ENCODE assay signal across 17 cellular contexts in genomic region chr17:60345233-60345632, GRCh38. TPM values are rescaled to one million over a fixed set of nuclear protein-coding genes. Genes with fewer than 3 reads are reported as not detected.
DNase-seq lines count a peak whose midpoint lies in the region; ATAC-seq and TF ChIP-seq lines count a peak whose summit lies in the region.
"Had no signal": no experiment of that assay in that cellular context is flagged by ENCODE, and none has a peak within 500 bp of the region (broad histone marks: within the 10 kb centered on the region; RNA-seq: fewer than 3 reads in every experiment).

No MANE protein-coding gene starts in this region.

- no peak for ATAC-seq in left ventricle myocardium superior

- H3K4me3 Mint-ChIP-seq in mesothelial cell of epicardium = no peak overlapping the region
- H3K4me3 Mint-ChIP-seq: IgD-negative memory B cell had no signal

- H3K27ac ChIP-seq in HEK293 (ENCODE audit: extremely low read depth, low read depth, low read length) = no peak overlapping the region
- H3K27ac ChIP-seq: 22Rv1 had no signal

- POLR2A ChIA-PET in HEK293 (lab: Yijun Ruan, JAX) = no interaction called here

- peaks cover 12 to 19% of the 10 kb centered on the region in 2 experiments; a peak in 2 of 3 replicates for H3K36me3 ChIP-seq in HEK293 (ENCODE audit: control insufficient read depth in 2 of 2, insufficient read depth in 1 of 2, low read length in 2 of 2)

- CTCF ChIA-PET in HEK293 (lab: Yijun Ruan, JAX) = interaction anchor here (1.0 kb wide), 1 partner anchor 115 kb away, joined by 3 read pairs; no protein-coding TSS in a partner anchor

- intact Hi-C loops in left ventricle myocardium superior (cut with micrococcal nuclease) = no loop called here

- peak; percentile 8 for DNase-seq in DMS53 (lab: John Stamatoyannopoulos, UW)
- no peak for DNase-seq in DMS53 treated with DMSO at 0.1 percent for 48 hours (lab: John Stamatoyannopoulos, UW; ENCODE audit: unreplicated experiment)
- peak; percentile 58 for DNase-seq in NCI-H2196 treated with DMSO at 0.1 percent for 48 hours (lab: John Stamatoyannopoulos, UW; ENCODE audit: unreplicated experiment)
- DNase-seq in mesothelial cell of epicardium (ENCODE audit: low spot score in 2 of 2, unreplicated experiment in 2 of 2) = no peak
- no peak for DNase-seq in nucleus accumbens (lab: John Stamatoyannopoulos, UW)
- DNase-seq in left ventricle myocardium superior = no peak
- DNase-seq in hippocampal formation (lab: John Stamatoyannopoulos, UW) = no peak
- DNase-seq: BE2C; CD4-positive, alpha-beta memory T cell; Kasumi-1; MM.1S; NCI-H1105; NCI-H1930; NCI-H748 treated with DMSO at 0.1 percent for 48 hours had no signal

- TF ChIP-seq CTCF in HEK293 (tag by site-specific recombination; IDR thresholded peaks at IDR 0.05) (no peak), mesothelial cell of epicardium (IDR thresholded peaks at IDR 0.05; ENCODE audit: unreplicated experiment) (no peak)

- peaks cover 31% of the 10 kb centered on the region for H3K36me3 Mint-ChIP-seq in mesothelial cell of epicardium

- H3K4me1 ChIP-seq in HEK293 (ENCODE audit: control insufficient read depth, insufficient read depth, low read length) = peaks cover 3% of the 10 kb centered on the region; the same call in 1 of the 2 replicates

- no peaks in the 10 kb centered on the region for H3K27me3 Mint-ChIP-seq in mesothelial cell of epicardium (ENCODE audit: low read depth)
- H3K27me3 Mint-ChIP-seq: CD4-positive, alpha-beta memory T cell; IgD-negative memory B cell had no signal

- peak overlapping the region; percentile 9 for H3K27ac Mint-ChIP-seq in mesothelial cell of epicardium

- no peak overlapping the region for H3K4me3 ChIP-seq in HEK293 (ENCODE audit: low read depth, low read length)

- H3K9me3 ChIP-seq in HEK293 (ENCODE audit: control insufficient read depth, insufficient read depth, low read depth, low read length) = no peaks in the 10 kb centered on the region
- H3K9me3 ChIP-seq: BE2C had no signal

- H3K4me1 Mint-ChIP-seq in mesothelial cell of epicardium = peaks cover 7% of the 10 kb centered on the region

- peaks cover 3% of the 10 kb centered on the region for H3K9me3 Mint-ChIP-seq in mesothelial cell of epicardium
- H3K9me3 Mint-ChIP-seq: CD4-positive, alpha-beta memory T cell; IgD-negative memory B cell had no signal

TF ChIP-seq in HEK293, 187 proteins besides CTCF, POLR2A, EP300 and RAD21:
- TF ChIP-seq ZNF404 (tag by site-specific recombination; IDR thresholded peaks at IDR 0.05) (no peak), SALL2 (tag by site-specific recombination; IDR thresholded peaks at IDR 0.05; ENCODE audit: borderline replicate concordance) (no peak), PRDM6 (tag by site-specific recombination; IDR thresholded peaks at IDR 0.05) (peak; percentile 46; the same call in 1 of the 2 replicates), KLF10 (tag by site-specific recombination; IDR thresholded peaks at IDR 0.05) (no peak), ZNF174 (tag by site-specific recombination; IDR thresholded peaks at IDR 0.05) (no peak), ATF2 (tag by site-specific recombination; IDR thresholded peaks at IDR 0.05; ENCODE audit: low read depth) (no peak), BCL6B (tag by site-specific recombination; IDR thresholded peaks at IDR 0.05) (0 out of 2 replicates have a peak, but pooled peaks have one; percentile 31), ZNF704 (tag by site-specific recombination; IDR thresholded peaks at IDR 0.05) (no peak), ZNF362 (tag by site-specific recombination; IDR thresholded peaks at IDR 0.05) (no peak), ZBTB20 (tag by site-specific recombination; IDR thresholded peaks at IDR 0.05) (no peak), TCF7L2 (IDR thresholded peaks at IDR 0.05; ENCODE audit: borderline replicate concordance, low read depth, low read length) (peak; percentile 43; the same call in 1 of the 2 replicates)
TF ChIP-seq in HEK293: peak in this region for 3.

RNA-seq across cellular contexts. Expression of gene USP32, which starts 46.7 kb away (rescaled TPM):
- total RNA-seq in mesothelial cell of epicardium = 43.9 to 48.4 TPM (median 45.8 TPM) in 3 replicates
- 26.2 TPM for total RNA-seq in left ventricle myocardium superior

Comparison
In these comparisons a context has a peak if more than half of its experiments do, and no peak if none do; other contexts are left out.
1. DNase-seq: peak in DMS53 (single experiment) and NCI-H2196 treated with DMSO at 0.1 percent for 48 hours (single experiment); none in DMS53 treated with DMSO at 0.1 percent for 48 hours (single experiment), mesothelial cell of epicardium (0 of 2), nucleus accumbens (0 of 56), left ventricle myocardium superior (single experiment) and hippocampal formation (0 of 2).